8 cellular contexts compared by ENCODE assay signal in genomic region chr11:18394300-18394927, GRCh38. TPM values are rescaled to one million over a fixed set of nuclear protein-coding genes. Genes with fewer than 3 reads are reported as not detected.
DNase-seq lines count a peak whose midpoint lies in the region; ATAC-seq and TF ChIP-seq lines count a peak whose summit lies in the region.

LDHA (plus strand) TSS chr11:18394563; CDS start chr11:18396843, 2,280 bp downstream.

- H3K4me1 Mint-ChIP-seq in CD4-positive, CD25-positive, alpha-beta regulatory T cell = peaks cover 16 to 41% (median 27%) of the 10 kb centered on the region in 4 donors
- H3K4me1 Mint-ChIP-seq in activated CD4-positive, alpha-beta memory T cell treated with anti-CD3 and anti-CD28 coated beads for 36 hours (ENCODE audit: low read depth) = peaks cover 57% of the 10 kb centered on the region

- POLR2A ChIA-PET in activated CD4-positive, alpha-beta memory T cell treated with anti-CD3 and anti-CD28 coated beads for 36 hours (lab: Charles Lee) = interaction anchor here (0.6 to 7.3 kb wide), 12 partner anchors 10 to 239 kb away, joined by 3 to 175 read pairs (median 8); partner anchors contain the start of genes GTF2H1, HPS5, SPTY2D1 and TSG101

- DNase-seq in CD4-positive, CD25-positive, alpha-beta regulatory T cell = peak; percentile 95 to 99 (median 98)
- DNase-seq in HK-2 (ENCODE audit: unreplicated experiment) (peak; percentile 97), NCI-H82 treated with DMSO at 0.1 percent for 48 hours (lab: John Stamatoyannopoulos, UW; ENCODE audit: unreplicated experiment) (peak; percentile 70), dorsolateral prefrontal cortex (peak; percentile 92 to 98 (median 96)), lower leg skin (ENCODE audit: low spot score in 2 of 2) (peak; percentile 97 to 100)
- peak; percentile 99 for DNase-seq in activated CD4-positive, alpha-beta memory T cell treated with anti-CD3 and anti-CD28 coated beads for 36 hours
- DNase-seq in stimulated activated CD4-positive, alpha-beta T cell treated with anti-CD3 and anti-CD28 coated beads, Interleukin-4, amount 100 ng/mL, for 4 hours = peak; percentile 99

- TF ChIP-seq POLR2A in lower leg skin (IDR thresholded peaks at IDR 0.05) = peak in 1 of 2 donors; percentile 94

- no peaks in the 10 kb centered on the region for H3K9me3 ChIP-seq in CD4-positive, CD25-positive, alpha-beta regulatory T cell (ENCODE audit: control insufficient read depth in 2 of 2, low read length in 2 of 2)

- CTCF ChIA-PET in activated CD4-positive, alpha-beta memory T cell treated with anti-CD3 and anti-CD28 coated beads for 36 hours (lab: Charles Lee) = interaction anchor here (0.6 to 4.8 kb wide), 6 partner anchors 11 to 327 kb away, joined by 3 to 38 read pairs (median 4); partner anchors contain the start of genes GTF2H1 and HPS5

- no peaks in the 10 kb centered on the region for H3K9me3 Mint-ChIP-seq in CD4-positive, CD25-positive, alpha-beta regulatory T cell
- H3K9me3 Mint-ChIP-seq in activated CD4-positive, alpha-beta memory T cell treated with anti-CD3 and anti-CD28 coated beads for 36 hours = no peaks in the 10 kb centered on the region

- H3K27me3 Mint-ChIP-seq in CD4-positive, CD25-positive, alpha-beta regulatory T cell = no peaks in the 10 kb centered on the region
- no peaks in the 10 kb centered on the region for H3K27me3 Mint-ChIP-seq in activated CD4-positive, alpha-beta memory T cell treated with anti-CD3 and anti-CD28 coated beads for 36 hours

- H3K36me3 Mint-ChIP-seq in CD4-positive, CD25-positive, alpha-beta regulatory T cell = peaks cover 16% of the 10 kb centered on the region
- peaks cover 47% of the 10 kb centered on the region for H3K36me3 Mint-ChIP-seq in activated CD4-positive, alpha-beta memory T cell treated with anti-CD3 and anti-CD28 coated beads for 36 hours

- peak within 1 kb of the TSS; percentile 89 to 98 (median 97) for H3K27ac Mint-ChIP-seq in CD4-positive, CD25-positive, alpha-beta regulatory T cell
- H3K27ac Mint-ChIP-seq in activated CD4-positive, alpha-beta memory T cell treated with anti-CD3 and anti-CD28 coated beads for 36 hours = peak within 1 kb of the TSS; percentile 98

- 1% methylated on average over 15 to 60 of the region's 60 CpGs for WGBS in lower leg skin, 2 donors

- TF ChIP-seq CTCF in dorsolateral prefrontal cortex (IDR thresholded peaks at IDR 0.05 in 54 of 56, conservative IDR thresholded peaks at IDR 0.05 in 2 of 56; ENCODE audit: low read depth in 1 of 56, partially characterized antibody in 56 of 56) (peak in 5 of 56 donors; percentile 12 to 31 (median 22)), lower leg skin (IDR thresholded peaks at IDR 0.05) (no peak)

- peak within 1 kb of the TSS; percentile 89 for H3K27ac ChIP-seq in CD4-positive, CD25-positive, alpha-beta regulatory T cell (ENCODE audit: insufficient read depth, low read length, poor library complexity, severe bottlenecking)
- peak within 1 kb of the TSS; percentile 27 to 98 (median 92) for H3K27ac ChIP-seq in dorsolateral prefrontal cortex

- no peaks in the 10 kb centered on the region for H3K27me3 ChIP-seq in CD4-positive, CD25-positive, alpha-beta regulatory T cell (ENCODE audit: control insufficient read depth, insufficient read depth, low read length)
- H3K27me3 ChIP-seq in dorsolateral prefrontal cortex = no peaks in the 10 kb centered on the region

- peak within 1 kb of the TSS; percentile 95 for H3K4me3 ChIP-seq in CD4-positive, CD25-positive, alpha-beta regulatory T cell (ENCODE audit: low read depth, low read length)
- H3K4me3 ChIP-seq in dorsolateral prefrontal cortex = peak within 1 kb of the TSS; percentile 65 to 97 (median 87)
- H3K4me3 ChIP-seq in lower leg skin (ENCODE audit: low read depth, poor library complexity, severe bottlenecking) = peak within 1 kb of the TSS; percentile 96

- peak; percentile 83 to 84 for ATAC-seq in CD4-positive, CD25-positive, alpha-beta regulatory T cell (ENCODE audit: low read depth in 2 of 2)
- ATAC-seq in GM19452 (IDR thresholded peaks at IDR 0.05; ENCODE audit: unreplicated experiment) = peak; percentile 63

- intact Hi-C loops in activated CD4-positive, alpha-beta memory T cell treated with anti-CD3 and anti-CD28 coated beads for 36 hours (cut with micrococcal nuclease) = loop anchor here (1.0 to 10.0 kb wide), 6 partner anchors 10 to 290 kb away; partner anchors contain the start of genes GTF2H1, HPS5, SAAL1 and SPTY2D1
- intact Hi-C loops in dorsolateral prefrontal cortex (cut with DNase I) = loop anchor here (2.0 to 10.0 kb wide), 4 partner anchors 72 to 240 kb away; partner anchors contain the start of genes GTF2H1 (in 1 of the 2), HPS5 (in 1 of the 2), SPTY2D1 (in 1 of the 2) and TSG101 (in 1 of the 2)
- intact Hi-C loops in lower leg skin (cut with DNase I; ENCODE audit: low total_unique reads) = loop anchor here (10.0 kb wide), 1 partner anchor 70 kb away; the partner anchor contains the start of genes GTF2H1 and HPS5

- peak within 1 kb of the TSS; percentile 95 to 99 (median 98) for H3K4me3 Mint-ChIP-seq in CD4-positive, CD25-positive, alpha-beta regulatory T cell
- H3K4me3 Mint-ChIP-seq in activated CD4-positive, alpha-beta memory T cell treated with anti-CD3 and anti-CD28 coated beads for 36 hours = peak within 1 kb of the TSS; percentile 98

- peaks cover 28% of the 10 kb centered on the region for H3K36me3 ChIP-seq in CD4-positive, CD25-positive, alpha-beta regulatory T cell (ENCODE audit: control insufficient read depth, insufficient read depth, low read length)

- peaks cover 29% of the 10 kb centered on the region for H3K4me1 ChIP-seq in CD4-positive, CD25-positive, alpha-beta regulatory T cell (ENCODE audit: control insufficient read depth, insufficient read depth, low read length, poor library complexity, severe bottlenecking)

RNA-seq across cellular contexts. Expression of gene LDHA, which starts in this region (rescaled TPM):
- 234 TPM for total RNA-seq in CD4-positive, CD25-positive, alpha-beta regulatory T cell
- polyA plus RNA-seq in CD4-positive, CD25-positive, alpha-beta regulatory T cell = 100 to 1,000 TPM; 361 to 569 (median 446) TPM
- total RNA-seq in activated CD4-positive, alpha-beta memory T cell treated with anti-CD3 and anti-CD28 coated beads for 36 hours = 1,000 to 10,000 TPM; 1,556 to 1,579 TPM
- total RNA-seq in dorsolateral prefrontal cortex (100 to 1,000 TPM; 113 to 482 (median 237) TPM), lower leg skin (100 to 1,000 TPM; 488 to 761 (median 562) TPM)

Comparison
In these comparisons a context has a peak if more than half of its experiments do, and no peak if none do; other contexts are left out.
1. Peak in every context shown above with its lines: DNase-seq, ATAC-seq, H3K4me3 ChIP-seq and H3K27ac ChIP-seq.